ENCODE assay signal across 18 cellular contexts in the genomic region with DNA sequence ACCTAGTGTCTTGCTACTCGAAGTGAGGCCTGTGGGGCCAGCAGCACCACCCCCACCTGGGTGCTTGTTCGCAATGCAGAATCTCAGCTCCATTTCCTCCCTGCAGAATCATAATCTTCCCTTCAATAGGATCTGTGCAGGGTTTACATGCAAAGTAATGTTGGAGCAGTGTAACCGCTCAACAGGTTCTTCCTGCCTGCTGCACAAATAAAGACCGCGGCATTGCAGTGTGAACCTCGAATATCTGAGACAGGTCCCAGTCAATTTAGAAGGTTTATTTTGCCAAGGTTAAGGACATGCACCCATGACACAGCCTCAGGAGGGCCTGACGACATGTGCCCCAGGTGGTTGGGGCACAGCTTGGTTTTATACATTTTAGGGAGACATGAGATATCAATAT.
DNase-seq lines count a peak whose midpoint lies in the region; ATAC-seq, FAIRE-seq and TF ChIP-seq lines count a peak whose summit lies in the region.
"Had no signal": no experiment of that assay in that cellular context is flagged by ENCODE, and none has a peak within 500 bp of the region (broad histone marks: within the 10 kb centered on the region; RNA-seq: fewer than 3 reads in every experiment).

No MANE protein-coding gene starts in this region.

- DNase-seq in H7 (no peak), NT2/D1 (ENCODE audit: low read depth, low spot score) (no peak), osteoblast (ENCODE audit: insufficient read length, low spot score, missing footprints) (peak; percentile 13), pancreas (no peak), mesenteric fat pad (ENCODE audit: low spot score) (no peak)
- DNase-seq: BE2C; CD8-positive, alpha-beta memory T cell; KG1; NCI-H1092 treated with DMSO at 0.1 percent for 48 hours; NCI-H1694 treated with DMSO at 0.1 percent for 48 hours; NCI-H526 treated with DMSO at 0.1 percent for 48 hours; OCI-M1; RPMI8226 had no signal

- H3K36me3 ChIP-seq in H7 (replicated peaks; ENCODE audit: control insufficient read depth, insufficient read depth, low read length) (peaks cover 31% of the 10 kb centered on the region), NT2/D1 (ENCODE audit: insufficient read depth, insufficient read length, low read length) (peaks cover 29% of the 10 kb centered on the region), iPS-15b (ENCODE audit: control insufficient read depth, insufficient read depth, low read length) (peaks cover 31% of the 10 kb centered on the region), osteoblast (ENCODE audit: insufficient read depth, low read length) (no peaks in the 10 kb centered on the region), pancreas (no peaks in the 10 kb centered on the region)
- H3K36me3 ChIP-seq: BE2C, SJSA1 had no signal

- intact Hi-C loops in pancreas (cut with DNase I), result no loop called here

- no peaks in the 10 kb centered on the region for H3K27me3 ChIP-seq in H7 (ENCODE audit: control insufficient read depth, insufficient read depth, low read length)
- no peaks in the 10 kb centered on the region for H3K27me3 ChIP-seq in NT2/D1 (ENCODE audit: insufficient read depth, insufficient read length)
- H3K27me3 ChIP-seq in iPS-15b (ENCODE audit: control insufficient read depth, insufficient read depth, low read length), result no peaks in the 10 kb centered on the region
- H3K27me3 ChIP-seq in osteoblast (ENCODE audit: insufficient read depth, low read length), result peaks cover 3% of the 10 kb centered on the region
- no peaks in the 10 kb centered on the region for H3K27me3 ChIP-seq in pancreas
- H3K27me3 ChIP-seq: BE2C, SJSA1 had no signal

- H3K4me1 ChIP-seq in NT2/D1 (ENCODE audit: insufficient read depth, insufficient read length) (peaks cover 16% of the 10 kb centered on the region), iPS-15b (ENCODE audit: control insufficient read depth, insufficient read depth, low read length) (peaks cover 19% of the 10 kb centered on the region), osteoblast (ENCODE audit: insufficient read depth, low read length) (no peaks in the 10 kb centered on the region), pancreas (no peaks in the 10 kb centered on the region)
- H3K4me1 ChIP-seq: BE2C had no signal

- H3K9ac ChIP-seq in NT2/D1 (ENCODE audit: insufficient read length, low read depth), result peak overlapping the region; percentile 82
- peak overlapping the region; percentile 84 for H3K9ac ChIP-seq in iPS-15b (ENCODE audit: low read depth, low read length)

- no peak for ATAC-seq in HG03135 (IDR thresholded peaks at IDR 0.05; ENCODE audit: unreplicated experiment)
- ATAC-seq in pancreas, result no peak
- ATAC-seq: HCT116 had no signal

- H3K79me2 ChIP-seq in osteoblast (ENCODE audit: insufficient read depth, low read length), result no peaks in the 10 kb centered on the region

- H2AFZ ChIP-seq in osteoblast (ENCODE audit: low read length), result no peak overlapping the region

- no peak overlapping the region for H3K27ac ChIP-seq in osteoblast (ENCODE audit: low read depth, low read length)
- no peak overlapping the region for H3K27ac ChIP-seq in pancreas
- H3K27ac ChIP-seq: HL-60, SJSA1 had no signal

- peaks cover 10% of the 10 kb centered on the region; the same call in 1 of the 2 replicates for H3K9me3 ChIP-seq in NT2/D1 (ENCODE audit: insufficient read depth, low read length)
- H3K9me3 ChIP-seq in iPS-15b (ENCODE audit: control insufficient read depth, insufficient read depth, low read length), result no peaks in the 10 kb centered on the region
- no peaks in the 10 kb centered on the region for H3K9me3 ChIP-seq in osteoblast (ENCODE audit: low read depth, low read length)
- no peaks in the 10 kb centered on the region for H3K9me3 ChIP-seq in pancreas
- H3K9me3 ChIP-seq: BE2C, SJSA1 had no signal

- H3K4me3 ChIP-seq in H7 (ENCODE audit: insufficient read depth, low read depth, low read length) (peak overlapping the region; percentile 31; the same call in 1 of the 2 replicates), NT2/D1 (ENCODE audit: insufficient read length, low read depth) (peak overlapping the region; percentile 19), iPS-15b (ENCODE audit: low read depth, low read length) (peak overlapping the region; percentile 69), osteoblast (ENCODE audit: insufficient read depth, low read length) (no peak overlapping the region), pancreas (no peak overlapping the region)
- H3K4me3 ChIP-seq: SJSA1 had no signal

- 87 to 88% methylated on average over 7 of the region's 7 CpGs for WGBS in pancreas, 2 donors

- TF ChIP-seq CTCF in osteoblast (IDR thresholded peaks at IDR 0.05; ENCODE audit: extremely low read depth, low read depth, low read length) (no peak), pancreas (IDR thresholded peaks at IDR 0.05) (no peak)

- no peaks in the 10 kb centered on the region for H4K20me1 ChIP-seq in osteoblast (ENCODE audit: insufficient read depth, low read length)

- no peak overlapping the region for H3K4me2 ChIP-seq in osteoblast (ENCODE audit: insufficient read depth, low read length)

- FAIRE-seq in pancreas (lab: Jason Lieb, UNC), result no peak

Comparison
In these comparisons a context has a peak if more than half of its experiments do, and no peak if none do; other contexts are left out.
1. H3K4me3 ChIP-seq: peak in H7 (single experiment), NT2/D1 (single experiment) and iPS-15b (single experiment); none in osteoblast (single experiment) and pancreas (0 of 4).